ENCODE assay signal across 15 cellular contexts in genomic region chr9:2012347-2012746, GRCh38. TPM values are rescaled to one million over a fixed set of nuclear protein-coding genes. Genes with fewer than 3 reads are reported as not detected.
DNase-seq lines count a peak whose midpoint lies in the region; ATAC-seq, FAIRE-seq and TF ChIP-seq lines count a peak whose summit lies in the region.
"Had no signal": no experiment of that assay in that cellular context is flagged by ENCODE, and none has a peak within 500 bp of the region (broad histone marks: within the 10 kb centered on the region; RNA-seq: fewer than 3 reads in every experiment).

No MANE protein-coding gene starts in this region.

- no peak for TF ChIP-seq CTCF in GM12878 (IDR thresholded peaks at IDR 0.05 in 2 of 3, conservative IDR thresholded peaks at IDR 0.05 in 1 of 3; ENCODE audit: control insufficient read depth in 2 of 3, extremely low read depth in 1 of 3, insufficient read depth in 1 of 3, low read depth in 3 of 3, low read length in 3 of 3)

- in situ Hi-C loops in GM12878 (cut with MboI): loop anchor here (5.0 kb wide), 1 partner anchor 135 kb away; no protein-coding TSS in a partner anchor

- no peak for TF ChIP-seq POLR2A in GM12878 (IDR thresholded peaks at IDR 0.05; ENCODE audit: low read depth, low read length)

- DNase-seq in stimulated activated CD4-positive, alpha-beta T cell treated with anti-CD3 and anti-CD28 coated beads, Interleukin-15, amount 100 ng/mL, for 24 hours: peak; percentile 40
- no peak for DNase-seq in stimulated activated CD4-positive, alpha-beta T cell treated with anti-CD3 and anti-CD28 coated beads, Interleukin-12 subunit alpha, Interleukin-12 subunit beta, amount 100 ng/mL, for 4 hours
- peak; percentile 83 for DNase-seq in GM12878 (ENCODE audit: low read depth, low spot score)
- DNase-seq in NCI-H774 (lab: John Stamatoyannopoulos, UW): no peak
- no peak for DNase-seq in GM19238 (ENCODE audit: insufficient read length, low spot score)
- no peak for DNase-seq in RCC 7860 (ENCODE audit: low spot score)
- DNase-seq: activated gamma-delta T cell treated with Interleukin-2 at 50 U/mL for 16 hours, HFFc6, NCI-H1417 treated with DMSO at 0.1 percent for 48 hours, NCI-H526, occipital lobe had no signal

- H3K36me3 ChIP-seq in GM12878 (ENCODE audit: control insufficient read depth in 2 of 2, insufficient read depth in 2 of 2, low read length in 1 of 2): no peaks in the 10 kb centered on the region

- no peaks in the 10 kb centered on the region for H4K20me1 ChIP-seq in GM12878 (ENCODE audit: control insufficient read depth, insufficient read depth)

- no peaks in the 10 kb centered on the region for H3K27me3 ChIP-seq in GM12878 (replicated peaks in 1 of 2; ENCODE audit: control insufficient read depth in 2 of 2, insufficient read depth in 2 of 2, low read length in 1 of 2)

- peak overlapping the region; percentile 12; the same call in 1 of the 2 replicates for H2AFZ ChIP-seq in GM12878 (ENCODE audit: control insufficient read depth, low read depth, low read length)

- H3K79me2 ChIP-seq in GM12878 (ENCODE audit: control insufficient read depth, insufficient read depth, low read length): peaks cover 43% of the 10 kb centered on the region

- BruUV-seq in GM12878 (replicated peaks; lab: Mats Ljungman, UMichigan): no TSS peak

- SMC1A ChIA-PET in GM12878 (lab: Charles Lee; ENCODE audit: uncharacterized antibody, unreplicated experiment): interaction anchor here (0.9 to 5.0 kb wide), 17 partner anchors 8 to 832 kb away, joined by 3 to 27 read pairs (median 5); no protein-coding TSS in a partner anchor

- RAD21 ChIA-PET in GM12878 (lab: Charles Lee; ENCODE audit: unreplicated experiment): interaction anchor here (0.7 to 2.3 kb wide), 12 partner anchors 10 to 137 kb away, joined by 3 to 9 read pairs (median 4); no protein-coding TSS in a partner anchor

- H3K4me3 ChIP-seq in GM12878: no peak overlapping the region

- 2% methylated on average over 4 of the region's 4 CpGs for WGBS in GM12878 (ENCODE audit: insufficient coverage, insufficient replicate concordance, low lambda C conversion rate, missing lambda C conversion rate)

- FAIRE-seq in GM12878 (lab: Jason Lieb, UNC) (peak; percentile 87), RCC 7860 (lab: Jason Lieb, UNC) (no peak)

- H3K4me2 ChIP-seq in GM12878 (ENCODE audit: control insufficient read depth, insufficient read depth): peak overlapping the region; percentile 90

- CTCF ChIA-PET in GM12878 (lab: Yijun Ruan, JAX): interaction anchor here (0.7 to 4.1 kb wide), 6 partner anchors 12 to 71 kb away, joined by 3 to 22 read pairs (median 4); no protein-coding TSS in a partner anchor

- peak; percentile 77 to 78 for TF ChIP-seq EP300 in GM12878 (IDR thresholded peaks at IDR 0.05; ENCODE audit: borderline replicate concordance in 1 of 2, control insufficient read depth in 1 of 2, low read depth in 2 of 2, low read length in 2 of 2)

- peak overlapping the region; percentile 89 for H3K27ac ChIP-seq in GM12878 (ENCODE audit: control insufficient read depth, insufficient read depth)

- ATAC-seq in GM21390 (IDR thresholded peaks at IDR 0.05; ENCODE audit: unreplicated experiment): peak; percentile 28
- ATAC-seq in HG03442 (IDR thresholded peaks at IDR 0.05; ENCODE audit: unreplicated experiment): peak; percentile 31
- ATAC-seq in GM12878: peak; percentile 13
- ATAC-seq: esophagus mucosa, WTC11 had no signal

- intact Hi-C loops in GM12878 (cut with micrococcal nuclease; ENCODE audit: unreplicated experiment): loop anchor here (2.0 kb wide), 2 partner anchors 32 to 74 kb away; no protein-coding TSS in a partner anchor

- peaks cover 17% of the 10 kb centered on the region; the same call in 1 of the 2 replicates for H3K4me1 ChIP-seq in GM12878 (ENCODE audit: control insufficient read depth, insufficient read depth, low read length)

- TF ChIP-seq RAD21 in GM12878 (IDR thresholded peaks at IDR 0.05; ENCODE audit: insufficient read depth, low read depth, low read length): no peak

- POLR2A ChIA-PET in GM12878 (lab: Charles Lee): interaction anchor here (0.6 to 2.1 kb wide), 5 partner anchors 10 to 145 kb away, joined by 3 to 12 read pairs (median 4); no protein-coding TSS in a partner anchor

- peak overlapping the region; percentile 30 for H3K9ac ChIP-seq in GM12878 (ENCODE audit: control insufficient read depth, insufficient read depth, low read length)

- H3K9me3 ChIP-seq in GM12878 (replicated peaks; ENCODE audit: control insufficient read depth, insufficient read depth, low read length): no peaks in the 10 kb centered on the region; the same call in 2 of the 3 replicates

TF ChIP-seq in GM12878, 131 proteins besides CTCF, POLR2A, EP300 and RAD21 (continues in another document):
- TF ChIP-seq HDGF (IDR thresholded peaks at IDR 0.05): no peak
- peak; percentile 62 for TF ChIP-seq JUND (IDR thresholded peaks at IDR 0.05; ENCODE audit: low read depth, low read length)
- TF ChIP-seq RELB (IDR thresholded peaks at IDR 0.05; ENCODE audit: low read depth): no peak
- TF ChIP-seq NBN (IDR thresholded peaks at IDR 0.05): no peak
- TF ChIP-seq ZNF207 (IDR thresholded peaks at IDR 0.05; ENCODE audit: borderline replicate concordance): no peak
- no peak; the same call in 1 of the 2 replicates for TF ChIP-seq BACH1 (IDR thresholded peaks at IDR 0.05; ENCODE audit: borderline replicate concordance)
- TF ChIP-seq TCF3 (IDR thresholded peaks at IDR 0.05; ENCODE audit: borderline replicate concordance, insufficient read depth, low read depth, low read length): no peak
- TF ChIP-seq ZBED1 (IDR thresholded peaks at IDR 0.05; ENCODE audit: borderline replicate concordance): peak; percentile 69; the same call in 1 of the 2 replicates
- TF ChIP-seq SREBF2 (IDR thresholded peaks at IDR 0.05; ENCODE audit: low read length): no peak
- peak; percentile 77; the same call in 1 of the 2 replicates for TF ChIP-seq IRF4 (IDR thresholded peaks at IDR 0.05; ENCODE audit: low read depth, low read length)
- 0 out of 2 replicates have a peak, but pooled peaks have one; percentile 54 for TF ChIP-seq ZNF687 (IDR thresholded peaks at IDR 0.05)
- TF ChIP-seq ZNF217 (IDR thresholded peaks at IDR 0.05): no peak
- TF ChIP-seq ZZZ3 (IDR thresholded peaks at IDR 0.05; ENCODE audit: control insufficient read depth, insufficient read length, low read depth): no peak

RNA-seq across cellular contexts. Expression of gene SMARCA2, which starts 2.8 kb away (rescaled TPM):
- total RNA-seq in GM12878 (2013; cell fraction: nucleolus; rRNA removed): 820 and 827 TPM in 2 replicates
- total RNA-seq in GM12878 (2014; rRNA removed) (208 and 234 TPM in 2 replicates), GM12878 (2014; rRNA removed; fragmentation: Illumina TruSeq; extraction: Trizol) (317 and 320 TPM in 2 replicates), GM12878 (2021) (387 and 392 TPM in 2 replicates)
- 128 TPM for polyA plus RNA-seq in GM12878 (2011; ENCODE audit: low read depth)
- polyA plus RNA-seq in GM12878 (2011; rRNA removed) (208 and 240 TPM in 2 replicates), GM12878 (2014; fragmentation: Illumina TruSeq; extraction: Trizol) (254 and 331 TPM in 2 replicates), GM12878 (2014; fragmentation: Nextera tagmentation; extraction: Ambion mirVana) (100 to 1,000 TPM; 100 to 130 TPM), GM12878 (2014; rRNA removed) (138 and 146 TPM in 2 replicates), GM12878 (2016; fragmentation: Nextera tagmentation; extraction: Ambion mirVana) (100 to 1,000 TPM; 184 to 200 TPM)
- polyA plus RNA-seq in GM12878 (2011; cell fraction: cytosol; rRNA removed): 186 and 193 TPM in 2 replicates
- polyA plus RNA-seq in GM12878 (2011; cell fraction: nucleus; rRNA removed): 252 and 269 TPM in 2 replicates
- polyA plus RNA-seq in GM12878 (2012): 176 and 191 TPM in 2 replicates
- 444 and 518 TPM in 2 replicates for polyA minus RNA-seq in GM12878 (2011; rRNA and poly(A)+ RNA removed)
- polyA minus RNA-seq in GM12878 (2011; cell fraction: cytosol; rRNA and poly(A)+ RNA removed): 90.7 and 105 TPM in 2 replicates
- polyA minus RNA-seq in GM12878 (2011; cell fraction: nucleus; rRNA and poly(A)+ RNA removed): 447 and 727 TPM in 2 replicates

Comparison
In these comparisons a context has a peak if more than half of its experiments do, and no peak if none do; other contexts are left out.
1. DNase-seq: peak in stimulated activated CD4-positive, alpha-beta T cell treated with anti-CD3 and anti-CD28 coated beads, Interleukin-15, amount 100 ng/mL, for 24 hours (single experiment) and GM12878 (single experiment); none in stimulated activated CD4-positive, alpha-beta T cell treated with anti-CD3 and anti-CD28 coated beads, Interleukin-12 subunit alpha, Interleukin-12 subunit beta, amount 100 ng/mL, for 4 hours (single experiment), NCI-H774 (single experiment), GM19238 (single experiment) and RCC 7860 (single experiment).
2. Peak in every context shown above with its lines, with median percentiles within 50 percentile points of each other: ATAC-seq.